In the genomic region with DNA sequence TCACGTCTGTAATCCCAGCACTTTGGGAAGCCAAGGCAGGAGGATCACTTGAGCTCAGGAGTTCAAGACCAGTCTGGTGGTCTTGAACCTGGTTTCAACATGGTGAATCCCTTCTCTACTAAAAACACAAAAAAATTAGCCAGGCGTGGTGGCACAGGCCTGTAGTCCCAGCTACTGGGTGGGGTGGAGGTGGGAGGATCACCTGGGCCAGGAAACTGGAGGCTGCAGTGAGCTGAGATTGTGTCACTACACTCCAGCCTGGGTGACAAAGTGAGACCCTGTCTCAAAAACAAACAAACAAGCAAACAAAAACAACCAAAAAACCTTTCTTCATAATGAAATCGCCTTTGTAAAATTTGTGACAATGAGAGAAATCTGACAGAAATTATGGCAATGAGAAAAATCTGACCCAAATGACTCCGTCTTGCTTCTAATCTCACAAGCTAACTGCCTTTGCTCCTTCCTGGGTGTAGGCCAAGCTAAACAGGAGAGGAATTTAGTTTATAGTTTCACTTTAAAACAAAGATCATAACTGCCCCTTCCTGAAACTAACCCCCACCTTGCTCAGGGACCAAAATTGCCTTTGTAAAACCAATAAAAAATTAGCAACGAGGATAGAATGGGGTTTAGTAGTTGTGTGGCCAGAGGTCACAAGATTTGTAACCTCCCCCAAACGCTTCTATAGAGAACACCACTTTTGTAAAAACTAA, we compare ENCODE assay signal across 8 cellular contexts.
A peak's percentile ranks its signal among the peaks of the same experiment; 100 is the strongest.
DNase-seq lines count a peak whose midpoint lies in the region; ATAC-seq and TF ChIP-seq lines count a peak whose summit lies in the region.

No MANE protein-coding gene starts in this region.

- H2AFZ ChIP-seq in hepatocyte = peak overlapping the region; percentile 35

- H3K9me2 ChIP-seq in hepatocyte (replicated peaks; ENCODE audit: insufficient read depth) = no peaks in the 10 kb centered on the region

- peaks cover 0 to 2% (median 0%) of the 10 kb centered on the region in 6 donors for H3K9me3 Mint-ChIP-seq in immature natural killer cell

- H3K27ac Mint-ChIP-seq in immature natural killer cell = no peak overlapping the region

- H3K36me3 Mint-ChIP-seq in immature natural killer cell = no peaks in the 10 kb centered on the region

- no peaks in the 10 kb centered on the region for H4K20me1 ChIP-seq in hepatocyte (ENCODE audit: insufficient read depth, poor library complexity, severe bottlenecking)

- TF ChIP-seq CTCF in hepatocyte (IDR thresholded peaks at IDR 0.05; ENCODE audit: poor library complexity) = no peak

- H3K27ac ChIP-seq in hepatocyte = no peak overlapping the region
- H3K27ac ChIP-seq in caudate nucleus (ENCODE audit: low read depth, low read length) = no peak overlapping the region

- no peaks in the 10 kb centered on the region for H3K27me3 ChIP-seq in hepatocyte

- no peak overlapping the region for H3K4me2 ChIP-seq in hepatocyte

- peaks cover 9% of the 10 kb centered on the region for H3K4me1 ChIP-seq in hepatocyte (ENCODE audit: insufficient read depth)

- in situ Hi-C loops in ACHN (cut with HindIII; ENCODE audit: low pct_ligation_motif_present, low pct_unique_long_range_greater_than_20kb, low sequenced_read_pairs) = no loop called here

- no peaks in the 10 kb centered on the region for H3K9me3 ChIP-seq in hepatocyte (ENCODE audit: low read depth)

- ATAC-seq in GM21576 (IDR thresholded peaks at IDR 0.05; ENCODE audit: unreplicated experiment) (peak; percentile 5), SK-N-SH treated with all-trans-retinoic acid at 6 μM for 48 hours (peak; percentile 39; the same call in 2 of the 3 replicates)

- no peaks in the 10 kb centered on the region for H3K79me2 ChIP-seq in hepatocyte

- no peak overlapping the region for H3K4me3 ChIP-seq in hepatocyte

- no peak overlapping the region for H3K4me3 Mint-ChIP-seq in immature natural killer cell

- peaks cover 0 to 8% (median 1%) of the 10 kb centered on the region in 3 donors for H3K27me3 Mint-ChIP-seq in immature natural killer cell (ENCODE audit: low read depth in 3 of 3)

- peak; percentile 18 for DNase-seq in ACHN
- no peak for DNase-seq in hepatocyte (ENCODE audit: low spot score)
- DNase-seq in cerebellum (ENCODE audit: low spot score) = no peak
- DNase-seq in immature natural killer cell = no peak
- DNase-seq in caudate nucleus (lab: John Stamatoyannopoulos, UW) = no peak
- DNase-seq in NCI-H524 treated with DMSO at 0.1 percent for 48 hours (lab: John Stamatoyannopoulos, UW) = no peak

- no peaks in the 10 kb centered on the region for H3K36me3 ChIP-seq in hepatocyte (replicated peaks; ENCODE audit: insufficient read depth, low read depth)

- H3K4me1 Mint-ChIP-seq in immature natural killer cell = peaks cover 0 to 4% of the 10 kb centered on the region in 2 donors

- WGBS in hepatocyte (ENCODE audit: low lambda C conversion rate, missing lambda C conversion rate) = 82% methylated on average over 6 of the region's 6 CpGs

TF ChIP-seq in SK-N-SH treated with all-trans-retinoic acid at 6 μM for 48 hours, 23 proteins besides CTCF, POLR2A, EP300 and RAD21:
- TF ChIP-seq ESRRG (CRISPR knock-in tag; IDR thresholded peaks at IDR 0.05) (no peak), ZNF70 (CRISPR knock-in tag; IDR thresholded peaks at IDR 0.05) (no peak), OSR1 (CRISPR knock-in tag; IDR thresholded peaks at IDR 0.05) (no peak), ISL1 (CRISPR knock-in tag; IDR thresholded peaks at IDR 0.05) (0 out of 2 replicates have a peak, but pooled peaks have one; percentile 7), ZFP3 (CRISPR knock-in tag; IDR thresholded peaks at IDR 0.05) (no peak), CREB5 (CRISPR knock-in tag; IDR thresholded peaks at IDR 0.05; ENCODE audit: low read depth) (no peak), TOX (CRISPR knock-in tag; IDR thresholded peaks at IDR 0.05; ENCODE audit: borderline replicate concordance) (no peak), CSDC2 (CRISPR knock-in tag; IDR thresholded peaks at IDR 0.05) (no peak)
TF ChIP-seq in SK-N-SH treated with all-trans-retinoic acid at 6 μM for 48 hours: peak in this region for 1.
